Comparison of ENCODE assay signal across 8 cellular contexts in genomic region chr20:5691918-5692618, GRCh38. TPM values are rescaled to one million over a fixed set of nuclear protein-coding genes. Genes with fewer than 3 reads are reported as not detected.
DNase-seq lines count a peak whose midpoint lies in the region; ATAC-seq and TF ChIP-seq lines count a peak whose summit lies in the region.

No MANE protein-coding gene starts in this region.

- no peaks in the 10 kb centered on the region for H3K27me3 Mint-ChIP-seq in T-helper 17 cell

- no peak for TF ChIP-seq CTCF in dorsolateral prefrontal cortex (IDR thresholded peaks at IDR 0.05 in 54 of 56, conservative IDR thresholded peaks at IDR 0.05 in 2 of 56; ENCODE audit: low read depth in 1 of 56, partially characterized antibody in 56 of 56)

- no peaks in the 10 kb centered on the region for H3K36me3 Mint-ChIP-seq in T-helper 17 cell (ENCODE audit: low read depth)

- H3K4me3 Mint-ChIP-seq in T-helper 17 cell = no peak overlapping the region

- ATAC-seq in GM18511 (IDR thresholded peaks at IDR 0.05; ENCODE audit: unreplicated experiment) (peak; percentile 100), GM21717 (IDR thresholded peaks at IDR 0.05; ENCODE audit: unreplicated experiment) (peak; percentile 98), HG03565 (IDR thresholded peaks at IDR 0.05; ENCODE audit: unreplicated experiment) (peak; percentile 98), T-helper 17 cell (peak; percentile 60)

- H3K9me3 ChIP-seq in T-helper 17 cell (ENCODE audit: control insufficient read depth, low read length, poor library complexity, severe bottlenecking) = no peaks in the 10 kb centered on the region

- no peak overlapping the region for H3K27ac ChIP-seq in dorsolateral prefrontal cortex

- no peak overlapping the region for H3K27ac Mint-ChIP-seq in T-helper 17 cell

- H3K27me3 ChIP-seq in dorsolateral prefrontal cortex = no peaks in the 10 kb centered on the region

- H3K4me3 ChIP-seq in dorsolateral prefrontal cortex = no peak overlapping the region

- no peak for DNase-seq in T-helper 17 cell
- DNase-seq in NCI-H524 treated with DMSO at 0.1 percent for 48 hours (lab: John Stamatoyannopoulos, UW) = no peak
- no peak for DNase-seq in dorsolateral prefrontal cortex
- no peak for DNase-seq in AG08395 (ENCODE audit: low spot score)
- no peak for DNase-seq in foreskin melanocyte

- intact Hi-C loops in dorsolateral prefrontal cortex (cut with DNase I) = no loop called here

- no peaks in the 10 kb centered on the region for H3K4me1 Mint-ChIP-seq in T-helper 17 cell

RNA-seq across cellular contexts. Expression of gene SHLD1, which starts 58.1 kb away (rescaled TPM):
- 1 to 10 TPM; 9.2 to 9.4 TPM for total RNA-seq in T-helper 17 cell
- total RNA-seq in dorsolateral prefrontal cortex = 10 to 100 TPM in 12 of 120 experiments, 1 to 10 TPM in 108; 3.7 to 13.9 (median 7.7) TPM
